Comparison of ENCODE assay signal across 11 cellular contexts in the genomic region with DNA sequence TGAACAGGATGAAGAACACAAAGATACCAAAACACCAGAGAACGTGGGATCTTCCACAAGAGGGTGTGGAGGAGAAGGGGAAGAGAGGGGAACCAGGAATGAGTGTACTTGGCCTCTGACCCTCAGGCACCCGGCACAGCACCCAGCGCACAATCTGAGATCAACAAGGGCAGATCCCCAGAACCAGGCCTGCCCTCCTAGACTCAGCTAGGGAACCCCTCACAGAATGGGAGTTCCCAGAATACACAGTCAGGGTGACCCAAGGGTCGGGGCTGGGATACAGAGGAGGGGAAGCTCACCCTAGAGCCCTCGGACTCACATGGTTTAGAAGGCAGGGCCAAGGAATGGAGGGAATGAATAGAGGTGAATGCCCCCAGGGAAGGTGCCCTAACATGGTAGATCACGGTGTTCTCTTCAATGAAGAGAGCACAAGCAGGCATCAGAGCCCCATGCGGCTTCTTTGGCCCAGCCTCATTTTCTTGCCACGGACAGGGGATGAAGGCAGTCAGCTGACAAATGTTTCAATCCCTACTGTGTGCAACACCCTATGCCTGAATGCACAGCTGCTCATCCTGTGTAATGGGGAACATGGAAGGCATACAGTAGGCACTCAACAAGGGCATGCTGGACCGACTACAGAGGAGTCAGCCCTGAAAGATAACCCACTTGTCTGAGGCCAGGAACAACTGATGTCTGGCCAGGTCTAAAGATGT. TPM values are rescaled to one million over a fixed set of nuclear protein-coding genes. Genes with fewer than 3 reads are reported as not detected.
DNase-seq lines count a peak whose midpoint lies in the region; ATAC-seq and TF ChIP-seq lines count a peak whose summit lies in the region.
"Had no signal": no experiment of that assay in that cellular context is flagged by ENCODE, and none has a peak within 500 bp of the region (broad histone marks: within the 10 kb centered on the region; RNA-seq: fewer than 3 reads in every experiment).

No MANE protein-coding gene starts in this region.

- in situ Hi-C loops in gastrocnemius medialis (cut with MboI; ENCODE audit: low sequenced_read_pairs in 4 of 4) = no loop called here

- TF ChIP-seq POLR2A in gastrocnemius medialis (IDR thresholded peaks at IDR 0.05) = no peak

- H3K27me3 Mint-ChIP-seq in Caco-2 (ENCODE audit: insufficient read depth, unreplicated experiment) (no peaks in the 10 kb centered on the region), endodermal cell (ENCODE audit: insufficient read depth) (no peaks in the 10 kb centered on the region)

- H2AFZ ChIP-seq in Loucy (ENCODE audit: low read length) = no peak overlapping the region

- DNase-seq in Caco-2 (no peak), endodermal cell (peak; percentile 37), gastrocnemius medialis (no peak), DMS53 (lab: John Stamatoyannopoulos, UW) (no peak), glomerular visceral epithelial cell (ENCODE audit: extremely low spot score) (no peak)
- DNase-seq: activated T-cell treated with anti-CD3 and anti-CD28 coated beads, Interleukin-2, amount 50 U/mL, for 1 hour; NCI-H187; stimulated activated CD4-positive, alpha-beta T cell treated with anti-CD3 and anti-CD28 coated beads, Interleukin-1b, Interleukin-23, amount 100 ng/mL, for 48 hours had no signal

- POLR2A ChIA-PET in Caco-2 (lab: Charles Lee) = interaction anchor here (0.6 to 0.7 kb wide), 2 partner anchors 56 to 65 kb away, joined by 3 to 10 read pairs; a partner anchor contains a TSS

- H3F3A ChIP-seq in Loucy (ENCODE audit: low read depth) = no peaks in the 10 kb centered on the region

- no peaks in the 10 kb centered on the region for H3K79me2 ChIP-seq in Loucy (ENCODE audit: insufficient read depth, low read length)

- H3K36me3 ChIP-seq in Caco-2 (ENCODE audit: control insufficient read depth, insufficient read depth, low read length) (peaks cover 4% of the 10 kb centered on the region), Loucy (ENCODE audit: insufficient read depth, low read length) (peaks cover 7% of the 10 kb centered on the region; the same call in 1 of the 2 replicates), endodermal cell (ENCODE audit: control insufficient read depth, insufficient read depth, low read length) (peaks cover 13% of the 10 kb centered on the region), gastrocnemius medialis (no peaks in the 10 kb centered on the region)

- no peak overlapping the region for H3K4me3 Mint-ChIP-seq in Caco-2 (ENCODE audit: unreplicated experiment)
- no peak overlapping the region for H3K4me3 Mint-ChIP-seq in endodermal cell

- H3K27ac ChIP-seq in endodermal cell (ENCODE audit: low read depth, low read length) (no peak overlapping the region), gastrocnemius medialis (peak overlapping the region; percentile 59 to 80 (median 64))
- H3K27ac ChIP-seq: neutrophil had no signal

- H3K4me3 ChIP-seq in Caco-2 (ENCODE audit: low read depth, low read length) (no peak overlapping the region), Loucy (ENCODE audit: low read length, poor library complexity, severe bottlenecking) (no peak overlapping the region), endodermal cell (ENCODE audit: low read length) (no peak overlapping the region), gastrocnemius medialis (no peak overlapping the region)

- peak in 1 of 2 donors; percentile 12 for ATAC-seq in gastrocnemius medialis
- ATAC-seq in HG03097 (IDR thresholded peaks at IDR 0.05; ENCODE audit: low FRiP score, unreplicated experiment) = no peak

- intact Hi-C loops in Caco-2 (cut with micrococcal nuclease; ENCODE audit: unreplicated experiment) (no loop called here), gastrocnemius medialis (cut with DNase I; ENCODE audit: low total_unique reads) (no loop called here)

- H3K4me2 ChIP-seq in Loucy (ENCODE audit: low read depth, low read length, poor library complexity, severe bottlenecking) = peak overlapping the region; percentile 4

- H3K36me3 Mint-ChIP-seq in Caco-2 (ENCODE audit: insufficient read depth, unreplicated experiment) (peaks cover 73% of the 10 kb centered on the region), endodermal cell (ENCODE audit: low read depth) (peaks cover 28% of the 10 kb centered on the region)

- H3K27ac Mint-ChIP-seq in Caco-2 (ENCODE audit: unreplicated experiment) = peak overlapping the region; percentile 86
- H3K27ac Mint-ChIP-seq in endodermal cell = no peak overlapping the region

- H3K4me1 Mint-ChIP-seq in Caco-2 (ENCODE audit: low read depth, unreplicated experiment) (peaks cover 60% of the 10 kb centered on the region), endodermal cell (peaks cover 64% of the 10 kb centered on the region)

- no peaks in the 10 kb centered on the region for H3K9me3 Mint-ChIP-seq in Caco-2 (ENCODE audit: unreplicated experiment)
- H3K9me3 Mint-ChIP-seq in endodermal cell = no peaks in the 10 kb centered on the region

- H3K9me3 ChIP-seq in Caco-2 (no peaks in the 10 kb centered on the region), Loucy (ENCODE audit: insufficient read depth, low read depth, low read length) (no peaks in the 10 kb centered on the region), endodermal cell (ENCODE audit: control insufficient read depth, low read length) (no peaks in the 10 kb centered on the region), gastrocnemius medialis (no peaks in the 10 kb centered on the region)
- H3K9me3 ChIP-seq: neutrophil had no signal

- H4K20me1 ChIP-seq in Loucy (ENCODE audit: insufficient read depth, low read length, poor library complexity, severe bottlenecking) = no peaks in the 10 kb centered on the region

- CTCF ChIA-PET in Caco-2 (lab: Charles Lee) = no interaction called here

- 88 to 95% methylated on average over 7 to 8 of the region's 9 CpGs for WGBS in endodermal cell (ENCODE audit: insufficient coverage in 1 of 2, insufficient read length in 1 of 2), 2 experiments

- H3K4me1 ChIP-seq in Caco-2 (peaks cover 82% of the 10 kb centered on the region), Loucy (ENCODE audit: insufficient read depth, low read length, poor library complexity, severe bottlenecking) (peaks cover 71% of the 10 kb centered on the region), endodermal cell (ENCODE audit: control insufficient read depth, insufficient read depth, low read length) (peaks cover 45% of the 10 kb centered on the region), gastrocnemius medialis (peaks cover 81 to 84% of the 10 kb centered on the region in 2 donors)

- BruUV-seq in Caco-2 (replicated peaks; lab: Mats Ljungman, UMichigan) = no TSS peak

- TF ChIP-seq CTCF in Caco-2 (IDR thresholded peaks at IDR 0.05; ENCODE audit: insufficient read depth in 1 of 2, low read depth in 1 of 2, low read length in 1 of 2, severe bottlenecking in 1 of 2, unreplicated experiment in 1 of 2) (no peak), Loucy (conservative IDR thresholded peaks at IDR 0.05; ENCODE audit: low read length) (no peak), endodermal cell (conservative IDR thresholded peaks at IDR 0.05) (no peak), gastrocnemius medialis (IDR thresholded peaks at IDR 0.05 in 4 of 5, conservative IDR thresholded peaks at IDR 0.05 in 1 of 5) (no peak)

- H3K27me3 ChIP-seq in Caco-2 (replicated peaks; ENCODE audit: control insufficient read depth, insufficient read depth, low read length) (no peaks in the 10 kb centered on the region), Loucy (ENCODE audit: insufficient read depth, low read length, poor library complexity, severe bottlenecking) (no peaks in the 10 kb centered on the region), endodermal cell (ENCODE audit: control insufficient read depth, insufficient read depth, low read length, poor library complexity, severe bottlenecking) (no peaks in the 10 kb centered on the region), gastrocnemius medialis (no peaks in the 10 kb centered on the region)
- H3K27me3 ChIP-seq: neutrophil had no signal

- H3K9ac ChIP-seq in Loucy (ENCODE audit: low read depth, low read length, poor library complexity, severe bottlenecking) (no peak overlapping the region), endodermal cell (ENCODE audit: extremely low read depth, low read length, poor library complexity, severe bottlenecking) (no peak overlapping the region)

- no peaks in the 10 kb centered on the region for H3K9me2 ChIP-seq in Loucy (replicated peaks; ENCODE audit: low read depth, low read length)

RNA-seq across cellular contexts. Expression of a gene that starts 13.1 kb away (rescaled TPM):
- total RNA-seq in Caco-2 (2022) (78.2 and 81.5 TPM in 2 replicates), endodermal cell (10 to 100 TPM; 48.3 to 53.5 TPM), gastrocnemius medialis (10 to 100 TPM in 1 of 4 donors, 1 to 10 TPM in 2, under 1 TPM in 1; 0.82 to 11.6 (median 3.2) TPM)
- polyA plus RNA-seq in endodermal cell (2013, experiment 1 of 2) = 42.5 TPM
- 44.3 TPM for polyA plus RNA-seq in endodermal cell (2013, experiment 2 of 2)

RNA-seq across cellular contexts. Expression of a gene that starts 56.6 kb away (rescaled TPM):
- total RNA-seq in Caco-2 (2022) = 220 and 223 TPM in 2 replicates
- 100 to 1,000 TPM; 237 to 293 TPM for total RNA-seq in endodermal cell
- polyA plus RNA-seq in endodermal cell (2013, experiment 1 of 2) = 519 TPM
- polyA plus RNA-seq in endodermal cell (2013, experiment 2 of 2) = 534 TPM
- total RNA-seq in gastrocnemius medialis = 100 to 1,000 TPM; 180 to 244 (median 208) TPM
